Comparison of ENCODE assay signal across 8 cellular contexts in genomic region chr1:155172732-155173477, GRCh38. TPM values are rescaled to one million over a fixed set of nuclear protein-coding genes. Genes with fewer than 3 reads are reported as not detected.
DNase-seq lines count a peak whose midpoint lies in the region; ATAC-seq and TF ChIP-seq lines count a peak whose summit lies in the region.

KRTCAP2 (minus strand) TSS chr1:155173304; CDS start chr1:155173224, 80 bp downstream.

- H3K4me1 ChIP-seq in adipocyte (ENCODE audit: control insufficient read depth, insufficient read depth, low read length) (peaks cover 17% of the 10 kb centered on the region), heart left ventricle (peaks cover 0 to 50% (median 21%) of the 10 kb centered on the region in 12 donors), upper lobe of right lung (peaks cover 19% of the 10 kb centered on the region)

- TF ChIP-seq CTCF in GM12873 (IDR thresholded peaks at IDR 0.05; ENCODE audit: insufficient read depth, low read depth, low read length, missing control alignments) (peak; percentile 99), heart left ventricle (IDR thresholded peaks at IDR 0.05) (peak; percentile 86 to 97 (median 93)), upper lobe of right lung (IDR thresholded peaks at IDR 0.05) (peak; percentile 93)

- intact Hi-C loops in heart left ventricle (cut with DNase I) (loop anchor here in 3 of 10 donors (5.0 to 10.0 kb wide), 3 partner anchors 36 to 422 kb away; partner anchors contain the start of gene SLC50A1 (in 1 of the 3)), posterior vena cava (cut with DNase I) (loop anchor here in 1 of 2 donors (10.0 kb wide), 1 partner anchor 52 kb away; no protein-coding TSS in a partner anchor), upper lobe of right lung (cut with DNase I) (no loop called here)

- peak in 1 of 2 donors; percentile 74 for TF ChIP-seq POLR2A in heart left ventricle (IDR thresholded peaks at IDR 0.05)

- peak; percentile 93 for DNase-seq in NCI-H1436 (lab: John Stamatoyannopoulos, UW)
- peak; percentile 88 for DNase-seq in T follicular helper cell (ENCODE audit: low read depth)
- DNase-seq in adipocyte (ENCODE audit: low read depth): peak; percentile 99
- DNase-seq in heart left ventricle: peak; percentile 95 to 98 (median 97)
- DNase-seq in posterior vena cava (ENCODE audit: low spot score): peak; percentile 99
- DNase-seq in upper lobe of right lung: peak; percentile 98

- H3K27me3 ChIP-seq in adipocyte (replicated peaks; ENCODE audit: control insufficient read depth, insufficient read depth, low read length) (no peaks in the 10 kb centered on the region), heart left ventricle (peaks cover 0 to 28% (median 14%) of the 10 kb centered on the region in 9 donors), upper lobe of right lung (no peaks in the 10 kb centered on the region)

- H3K36me3 ChIP-seq in adipocyte (ENCODE audit: control insufficient read depth, insufficient read depth, low read length, severe bottlenecking): peaks cover 23% of the 10 kb centered on the region
- peaks cover 0 to 31% (median 24%) of the 10 kb centered on the region in 9 donors for H3K36me3 ChIP-seq in heart left ventricle
- H3K36me3 ChIP-seq in upper lobe of right lung: peaks cover 30% of the 10 kb centered on the region

- WGBS in heart left ventricle, 4 donors: 0 to 1% (median 0%) methylated on average over 43 to 57 of the region's 57 CpGs

- H3K9me3 ChIP-seq in adipocyte (ENCODE audit: control insufficient read depth, low read length): no peaks in the 10 kb centered on the region
- no peaks in the 10 kb centered on the region for H3K9me3 ChIP-seq in heart left ventricle
- no peaks in the 10 kb centered on the region for H3K9me3 ChIP-seq in upper lobe of right lung

- H3K9ac ChIP-seq in adipocyte (ENCODE audit: low read length): peak within 1 kb of the TSS; percentile 96

- peak within 1 kb of the TSS; percentile 96 for H3K4me3 ChIP-seq in adipocyte (ENCODE audit: low read length)
- peak within 1 kb of the TSS; percentile 48 to 98 (median 82) for H3K4me3 ChIP-seq in heart left ventricle
- peak within 1 kb of the TSS; percentile 67 for H3K4me3 ChIP-seq in upper lobe of right lung

- H3K27ac ChIP-seq in heart left ventricle: peak within 1 kb of the TSS; percentile 83 to 98 (median 94)
- H3K27ac ChIP-seq in upper lobe of right lung: peak within 1 kb of the TSS; percentile 88

- ATAC-seq in HG02759 (IDR thresholded peaks at IDR 0.05; ENCODE audit: unreplicated experiment) (peak; percentile 80), heart left ventricle (peak; percentile 79 to 92 (median 90)), upper lobe of right lung (peak; percentile 87)

RNA-seq across cellular contexts. Expression of gene KRTCAP2, which starts in this region (rescaled TPM):
- 100 to 1,000 TPM; 106 to 199 (median 123) TPM for total RNA-seq in heart left ventricle
- 100 to 1,000 TPM; 220 to 283 TPM for polyA plus RNA-seq in heart left ventricle
- 100 to 1,000 TPM; 145 to 146 TPM for total RNA-seq in posterior vena cava
- total RNA-seq in upper lobe of right lung: 130 TPM

Comparison
In these comparisons a context has a peak if more than half of its experiments do, and no peak if none do; other contexts are left out.
1. Peak in every context shown above with its lines: DNase-seq, ATAC-seq, H3K4me3 ChIP-seq and H3K27ac ChIP-seq.